In the genomic region with DNA sequence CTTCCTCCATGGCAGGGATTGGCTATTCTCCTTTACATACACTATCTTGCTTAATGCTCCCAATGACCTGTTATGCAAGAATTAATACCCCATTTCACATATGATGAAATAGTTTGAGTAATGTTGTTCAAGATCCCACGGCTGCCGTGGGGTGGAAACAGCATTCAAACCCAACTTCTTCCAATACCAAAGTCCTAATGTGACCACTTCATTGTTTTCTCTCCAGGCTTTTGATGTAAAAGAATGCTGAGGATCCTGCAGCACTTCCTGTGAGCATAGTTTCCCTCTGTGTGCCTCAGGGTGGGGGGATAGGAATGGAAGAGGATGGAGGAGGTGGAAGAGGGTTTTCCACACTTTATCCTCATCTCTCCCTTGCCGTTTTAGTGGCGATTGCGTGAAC, we compare ENCODE assay signal across 1 cellular context.
TF ChIP-seq lines count a peak whose summit lies in the region.

No MANE protein-coding gene starts in this region.

TF ChIP-seq in HepG2, 621 proteins besides CTCF, POLR2A, EP300 and RAD21 (continued from another document and continues in another):
- TF ChIP-seq YY1 (IDR thresholded peaks at IDR 0.05; ENCODE audit: insufficient read depth, insufficient replicate concordance, low read depth, low read length) (no peak), ATF7 (IDR thresholded peaks at IDR 0.05) (no peak; the same call in 1 of the 2 replicates), ATF7 (CRISPR knock-in tag; IDR thresholded peaks at IDR 0.05) (no peak), JUND (CRISPR knock-in tag; IDR thresholded peaks at IDR 0.05) (no peak), HOXA3 (CRISPR knock-in tag; IDR thresholded peaks at IDR 0.05) (no peak), NCOA1 (CRISPR knock-in tag; IDR thresholded peaks at IDR 0.05) (no peak), ZNF737 (CRISPR knock-in tag; IDR thresholded peaks at IDR 0.05; ENCODE audit: borderline replicate concordance) (no peak), BCL6 (CRISPR knock-in tag; IDR thresholded peaks at IDR 0.05) (peak; percentile 32; the same call in 1 of the 2 replicates), PITX1 (CRISPR knock-in tag; IDR thresholded peaks at IDR 0.05) (no peak), ARNT2 (CRISPR knock-in tag; IDR thresholded peaks at IDR 0.05; ENCODE audit: low read depth) (no peak), HNF4A (CRISPR knock-in tag; IDR thresholded peaks at IDR 0.05) (peak; percentile 48; the same call in 1 of the 2 replicates), CENPT (CRISPR knock-in tag; IDR thresholded peaks at IDR 0.05; ENCODE audit: low read depth) (no peak), FOXA1 (IDR thresholded peaks at IDR 0.05) (no peak), FOXA1 (CRISPR knock-in tag; IDR thresholded peaks at IDR 0.05) (no peak), JUN (CRISPR knock-in tag; IDR thresholded peaks at IDR 0.05) (no peak), RBM22 (optimal IDR thresholded peaks at IDR 0.05; ENCODE audit: low read length) (no peak), ZFP36L1 (CRISPR knock-in tag; IDR thresholded peaks at IDR 0.05) (no peak), ZNF207 (IDR thresholded peaks at IDR 0.05; ENCODE audit: borderline replicate concordance) (no peak), NFYC (CRISPR knock-in tag; IDR thresholded peaks at IDR 0.05) (no peak), PPARG (CRISPR knock-in tag; conservative IDR thresholded peaks at IDR 0.05) (no peak; the same call in 1 of the 2 replicates), NKX3-1 (CRISPR knock-in tag; IDR thresholded peaks at IDR 0.05) (no peak), ZNF292 (CRISPR knock-in tag; IDR thresholded peaks at IDR 0.05; ENCODE audit: borderline replicate concordance, low read depth) (no peak), ZSCAN9 (CRISPR knock-in tag; IDR thresholded peaks at IDR 0.05; ENCODE audit: borderline replicate concordance) (0 out of 2 replicates have a peak, but pooled peaks have one; percentile 25), ZNF891 (CRISPR knock-in tag; IDR thresholded peaks at IDR 0.05) (no peak), TEAD3 (CRISPR knock-in tag; optimal IDR thresholded peaks at IDR 0.05; ENCODE audit: borderline replicate concordance) (peak; percentile 87), HDAC2 (CRISPR knock-in tag; IDR thresholded peaks at IDR 0.05) (peak; percentile 61; the same call in 1 of the 2 replicates), STAG1 (CRISPR knock-in tag; IDR thresholded peaks at IDR 0.05) (no peak), CHCHD3 (CRISPR knock-in tag; IDR thresholded peaks at IDR 0.05) (no peak), ETV5 (CRISPR knock-in tag; IDR thresholded peaks at IDR 0.05; ENCODE audit: borderline replicate concordance) (peak; percentile 85; the same call in 1 of the 2 replicates), SETDB1 (CRISPR knock-in tag; IDR thresholded peaks at IDR 0.05; ENCODE audit: borderline replicate concordance) (no peak), ZSCAN21 (CRISPR knock-in tag; IDR thresholded peaks at IDR 0.05; ENCODE audit: borderline replicate concordance) (no peak), ZNF7 (CRISPR knock-in tag; IDR thresholded peaks at IDR 0.05) (no peak), RCOR2 (CRISPR knock-in tag; IDR thresholded peaks at IDR 0.05) (peak; percentile 73; the same call in 1 of the 2 replicates), ZNF605 (CRISPR knock-in tag; IDR thresholded peaks at IDR 0.05) (no peak), TCF7 (IDR thresholded peaks at IDR 0.05; ENCODE audit: low read depth) (peak; percentile 69; the same call in 1 of the 2 replicates), HDAC1 (CRISPR knock-in tag; IDR thresholded peaks at IDR 0.05) (no peak), ZMAT3 (CRISPR knock-in tag; conservative IDR thresholded peaks at IDR 0.05) (no peak), SNRNP70 (IDR thresholded peaks at IDR 0.05; ENCODE audit: low read depth, low read length) (no peak), FOXK1 (CRISPR knock-in tag; IDR thresholded peaks at IDR 0.05; ENCODE audit: borderline replicate concordance, low read depth) (peak; percentile 21; the same call in 1 of the 2 replicates), ZNF562 (CRISPR knock-in tag; IDR thresholded peaks at IDR 0.05; ENCODE audit: borderline replicate concordance) (no peak), CBX5 (CRISPR knock-in tag; IDR thresholded peaks at IDR 0.05; ENCODE audit: borderline replicate concordance) (0 out of 2 replicates have a peak, but pooled peaks have one; percentile 36), MYNN (CRISPR knock-in tag; IDR thresholded peaks at IDR 0.05; ENCODE audit: low read depth) (no peak), ZNF589 (CRISPR knock-in tag; conservative IDR thresholded peaks at IDR 0.05) (no peak), HOXA7 (CRISPR knock-in tag; IDR thresholded peaks at IDR 0.05) (no peak), ESRRA (CRISPR knock-in tag; IDR thresholded peaks at IDR 0.05; ENCODE audit: low read depth) (no peak), BHLHE40 (IDR thresholded peaks at IDR 0.05; ENCODE audit: low read length) (no peak; the same call in 1 of the 2 replicates), SAFB2 (CRISPR knock-in tag; IDR thresholded peaks at IDR 0.05; ENCODE audit: borderline replicate concordance, low read depth) (no peak), ZNF773 (CRISPR knock-in tag; IDR thresholded peaks at IDR 0.05; ENCODE audit: borderline replicate concordance) (no peak), NFE2L2 (IDR thresholded peaks at IDR 0.05; ENCODE audit: low read length) (no peak), ZBTB8A (CRISPR knock-in tag; IDR thresholded peaks at IDR 0.05; ENCODE audit: borderline replicate concordance, low read depth) (no peak), PAX8 (CRISPR knock-in tag; IDR thresholded peaks at IDR 0.05; ENCODE audit: borderline replicate concordance) (no peak), ZNF12 (CRISPR knock-in tag; IDR thresholded peaks at IDR 0.05) (no peak), GABPB1 (CRISPR knock-in tag; IDR thresholded peaks at IDR 0.05) (peak; percentile 26; the same call in 1 of the 2 replicates), ZNF232 (CRISPR knock-in tag; IDR thresholded peaks at IDR 0.05; ENCODE audit: borderline replicate concordance) (no peak), GPN1 (CRISPR knock-in tag; IDR thresholded peaks at IDR 0.05; ENCODE audit: borderline replicate concordance) (no peak), PHF5A (CRISPR knock-in tag; IDR thresholded peaks at IDR 0.05; ENCODE audit: low read depth, unreplicated experiment) (no peak)
- TF ChIP-seq, protein P1, sequence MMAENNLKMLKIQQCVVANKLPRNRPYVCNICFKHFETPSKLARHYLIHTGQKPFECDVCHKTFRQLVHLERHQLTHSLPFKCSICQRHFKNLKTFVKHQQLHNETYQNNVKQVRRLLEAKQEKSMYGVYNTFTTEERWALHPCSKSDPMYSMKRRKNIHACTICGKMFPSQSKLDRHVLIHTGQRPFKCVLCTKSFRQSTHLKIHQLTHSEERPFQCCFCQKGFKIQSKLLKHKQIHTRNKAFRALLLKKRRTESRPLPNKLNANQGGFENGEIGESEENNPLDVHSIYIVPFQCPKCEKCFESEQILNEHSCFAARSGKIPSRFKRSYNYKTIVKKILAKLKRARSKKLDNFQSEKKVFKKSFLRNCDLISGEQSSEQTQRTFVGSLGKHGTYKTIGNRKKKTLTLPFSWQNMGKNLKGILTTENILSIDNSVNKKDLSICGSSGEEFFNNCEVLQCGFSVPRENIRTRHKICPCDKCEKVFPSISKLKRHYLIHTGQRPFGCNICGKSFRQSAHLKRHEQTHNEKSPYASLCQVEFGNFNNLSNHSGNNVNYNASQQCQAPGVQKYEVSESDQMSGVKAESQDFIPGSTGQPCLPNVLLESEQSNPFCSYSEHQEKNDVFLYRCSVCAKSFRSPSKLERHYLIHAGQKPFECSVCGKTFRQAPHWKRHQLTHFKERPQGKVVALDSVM (CRISPR knock-in tag; IDR thresholded peaks at IDR 0.05): no peak
- TF ChIP-seq, protein P2, sequence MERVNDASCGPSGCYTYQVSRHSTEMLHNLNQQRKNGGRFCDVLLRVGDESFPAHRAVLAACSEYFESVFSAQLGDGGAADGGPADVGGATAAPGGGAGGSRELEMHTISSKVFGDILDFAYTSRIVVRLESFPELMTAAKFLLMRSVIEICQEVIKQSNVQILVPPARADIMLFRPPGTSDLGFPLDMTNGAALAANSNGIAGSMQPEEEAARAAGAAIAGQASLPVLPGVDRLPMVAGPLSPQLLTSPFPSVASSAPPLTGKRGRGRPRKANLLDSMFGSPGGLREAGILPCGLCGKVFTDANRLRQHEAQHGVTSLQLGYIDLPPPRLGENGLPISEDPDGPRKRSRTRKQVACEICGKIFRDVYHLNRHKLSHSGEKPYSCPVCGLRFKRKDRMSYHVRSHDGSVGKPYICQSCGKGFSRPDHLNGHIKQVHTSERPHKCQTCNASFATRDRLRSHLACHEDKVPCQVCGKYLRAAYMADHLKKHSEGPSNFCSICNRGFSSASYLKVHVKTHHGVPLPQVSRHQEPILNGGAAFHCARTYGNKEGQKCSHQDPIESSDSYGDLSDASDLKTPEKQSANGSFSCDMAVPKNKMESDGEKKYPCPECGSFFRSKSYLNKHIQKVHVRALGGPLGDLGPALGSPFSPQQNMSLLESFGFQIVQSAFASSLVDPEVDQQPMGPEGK (CRISPR knock-in tag; IDR thresholded peaks at IDR 0.05): peak; percentile 11; the same call in 1 of the 2 replicates
- TF ChIP-seq, protein P3, sequence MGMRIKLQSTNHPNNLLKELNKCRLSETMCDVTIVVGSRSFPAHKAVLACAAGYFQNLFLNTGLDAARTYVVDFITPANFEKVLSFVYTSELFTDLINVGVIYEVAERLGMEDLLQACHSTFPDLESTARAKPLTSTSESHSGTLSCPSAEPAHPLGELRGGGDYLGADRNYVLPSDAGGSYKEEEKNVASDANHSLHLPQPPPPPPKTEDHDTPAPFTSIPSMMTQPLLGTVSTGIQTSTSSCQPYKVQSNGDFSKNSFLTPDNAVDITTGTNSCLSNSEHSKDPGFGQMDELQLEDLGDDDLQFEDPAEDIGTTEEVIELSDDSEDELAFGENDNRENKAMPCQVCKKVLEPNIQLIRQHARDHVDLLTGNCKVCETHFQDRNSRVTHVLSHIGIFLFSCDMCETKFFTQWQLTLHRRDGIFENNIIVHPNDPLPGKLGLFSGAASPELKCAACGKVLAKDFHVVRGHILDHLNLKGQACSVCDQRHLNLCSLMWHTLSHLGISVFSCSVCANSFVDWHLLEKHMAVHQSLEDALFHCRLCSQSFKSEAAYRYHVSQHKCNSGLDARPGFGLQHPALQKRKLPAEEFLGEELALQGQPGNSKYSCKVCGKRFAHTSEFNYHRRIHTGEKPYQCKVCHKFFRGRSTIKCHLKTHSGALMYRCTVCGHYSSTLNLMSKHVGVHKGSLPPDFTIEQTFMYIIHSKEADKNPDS (CRISPR knock-in tag; IDR thresholded peaks at IDR 0.05): peak; percentile 100
- TF ChIP-seq, protein P4, sequence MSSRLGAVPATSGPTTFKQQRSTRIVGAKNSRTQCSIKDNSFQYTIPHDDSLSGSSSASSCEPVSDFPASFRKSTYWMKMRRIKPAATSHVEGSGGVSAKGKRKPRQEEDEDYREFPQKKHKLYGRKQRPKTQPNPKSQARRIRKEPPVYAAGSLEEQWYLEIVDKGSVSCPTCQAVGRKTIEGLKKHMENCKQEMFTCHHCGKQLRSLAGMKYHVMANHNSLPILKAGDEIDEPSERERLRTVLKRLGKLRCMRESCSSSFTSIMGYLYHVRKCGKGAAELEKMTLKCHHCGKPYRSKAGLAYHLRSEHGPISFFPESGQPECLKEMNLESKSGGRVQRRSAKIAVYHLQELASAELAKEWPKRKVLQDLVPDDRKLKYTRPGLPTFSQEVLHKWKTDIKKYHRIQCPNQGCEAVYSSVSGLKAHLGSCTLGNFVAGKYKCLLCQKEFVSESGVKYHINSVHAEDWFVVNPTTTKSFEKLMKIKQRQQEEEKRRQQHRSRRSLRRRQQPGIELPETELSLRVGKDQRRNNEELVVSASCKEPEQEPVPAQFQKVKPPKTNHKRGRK (CRISPR knock-in tag; IDR thresholded peaks at IDR 0.05): no peak
- TF ChIP-seq, protein P5, sequence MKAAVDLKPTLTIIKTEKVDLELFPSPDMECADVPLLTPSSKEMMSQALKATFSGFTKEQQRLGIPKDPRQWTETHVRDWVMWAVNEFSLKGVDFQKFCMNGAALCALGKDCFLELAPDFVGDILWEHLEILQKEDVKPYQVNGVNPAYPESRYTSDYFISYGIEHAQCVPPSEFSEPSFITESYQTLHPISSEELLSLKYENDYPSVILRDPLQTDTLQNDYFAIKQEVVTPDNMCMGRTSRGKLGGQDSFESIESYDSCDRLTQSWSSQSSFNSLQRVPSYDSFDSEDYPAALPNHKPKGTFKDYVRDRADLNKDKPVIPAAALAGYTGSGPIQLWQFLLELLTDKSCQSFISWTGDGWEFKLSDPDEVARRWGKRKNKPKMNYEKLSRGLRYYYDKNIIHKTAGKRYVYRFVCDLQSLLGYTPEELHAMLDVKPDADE (CRISPR knock-in tag; IDR thresholded peaks at IDR 0.05): no peak
- TF ChIP-seq, protein P6, sequence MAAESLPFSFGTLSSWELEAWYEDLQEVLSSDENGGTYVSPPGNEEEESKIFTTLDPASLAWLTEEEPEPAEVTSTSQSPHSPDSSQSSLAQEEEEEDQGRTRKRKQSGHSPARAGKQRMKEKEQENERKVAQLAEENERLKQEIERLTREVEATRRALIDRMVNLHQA (CRISPR knock-in tag; IDR thresholded peaks at IDR 0.05): no peak
- TF ChIP-seq, protein P7, sequence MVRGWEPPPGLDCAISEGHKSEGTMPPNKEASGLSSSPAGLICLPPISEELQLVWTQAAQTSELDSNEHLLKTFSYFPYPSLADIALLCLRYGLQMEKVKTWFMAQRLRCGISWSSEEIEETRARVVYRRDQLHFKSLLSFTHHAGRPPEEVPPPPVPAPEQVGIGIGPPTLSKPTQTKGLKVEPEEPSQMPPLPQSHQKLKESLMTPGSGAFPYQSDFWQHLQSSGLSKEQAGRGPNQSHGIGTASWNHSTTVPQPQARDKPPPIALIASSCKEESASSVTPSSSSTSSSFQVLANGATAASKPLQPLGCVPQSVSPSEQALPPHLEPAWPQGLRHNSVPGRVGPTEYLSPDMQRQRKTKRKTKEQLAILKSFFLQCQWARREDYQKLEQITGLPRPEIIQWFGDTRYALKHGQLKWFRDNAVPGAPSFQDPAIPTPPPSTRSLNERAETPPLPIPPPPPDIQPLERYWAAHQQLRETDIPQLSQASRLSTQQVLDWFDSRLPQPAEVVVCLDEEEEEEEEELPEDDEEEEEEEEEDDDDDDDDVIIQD (CRISPR knock-in tag; IDR thresholded peaks at IDR 0.05; ENCODE audit: low read depth): peak; percentile 97
- TF ChIP-seq, protein P8, sequence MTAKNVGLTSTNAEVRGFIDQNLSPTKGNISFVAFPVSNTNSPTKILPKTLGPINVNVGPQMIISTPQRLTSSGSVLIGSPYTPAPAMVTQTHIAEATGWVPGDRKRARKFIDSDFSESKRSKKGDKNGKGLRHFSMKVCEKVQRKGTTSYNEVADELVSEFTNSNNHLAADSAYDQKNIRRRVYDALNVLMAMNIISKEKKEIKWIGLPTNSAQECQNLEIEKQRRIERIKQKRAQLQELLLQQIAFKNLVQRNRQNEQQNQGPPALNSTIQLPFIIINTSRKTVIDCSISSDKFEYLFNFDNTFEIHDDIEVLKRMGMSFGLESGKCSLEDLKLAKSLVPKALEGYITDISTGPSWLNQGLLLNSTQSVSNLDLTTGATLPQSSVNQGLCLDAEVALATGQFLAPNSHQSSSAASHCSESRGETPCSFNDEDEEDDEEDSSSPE (CRISPR knock-in tag; IDR thresholded peaks at IDR 0.05): no peak
- TF ChIP-seq, protein P9, sequence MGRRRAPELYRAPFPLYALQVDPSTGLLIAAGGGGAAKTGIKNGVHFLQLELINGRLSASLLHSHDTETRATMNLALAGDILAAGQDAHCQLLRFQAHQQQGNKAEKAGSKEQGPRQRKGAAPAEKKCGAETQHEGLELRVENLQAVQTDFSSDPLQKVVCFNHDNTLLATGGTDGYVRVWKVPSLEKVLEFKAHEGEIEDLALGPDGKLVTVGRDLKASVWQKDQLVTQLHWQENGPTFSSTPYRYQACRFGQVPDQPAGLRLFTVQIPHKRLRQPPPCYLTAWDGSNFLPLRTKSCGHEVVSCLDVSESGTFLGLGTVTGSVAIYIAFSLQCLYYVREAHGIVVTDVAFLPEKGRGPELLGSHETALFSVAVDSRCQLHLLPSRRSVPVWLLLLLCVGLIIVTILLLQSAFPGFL (CRISPR knock-in tag; IDR thresholded peaks at IDR 0.05): no peak
